1 cellular context compared by ENCODE assay signal in the genomic region with DNA sequence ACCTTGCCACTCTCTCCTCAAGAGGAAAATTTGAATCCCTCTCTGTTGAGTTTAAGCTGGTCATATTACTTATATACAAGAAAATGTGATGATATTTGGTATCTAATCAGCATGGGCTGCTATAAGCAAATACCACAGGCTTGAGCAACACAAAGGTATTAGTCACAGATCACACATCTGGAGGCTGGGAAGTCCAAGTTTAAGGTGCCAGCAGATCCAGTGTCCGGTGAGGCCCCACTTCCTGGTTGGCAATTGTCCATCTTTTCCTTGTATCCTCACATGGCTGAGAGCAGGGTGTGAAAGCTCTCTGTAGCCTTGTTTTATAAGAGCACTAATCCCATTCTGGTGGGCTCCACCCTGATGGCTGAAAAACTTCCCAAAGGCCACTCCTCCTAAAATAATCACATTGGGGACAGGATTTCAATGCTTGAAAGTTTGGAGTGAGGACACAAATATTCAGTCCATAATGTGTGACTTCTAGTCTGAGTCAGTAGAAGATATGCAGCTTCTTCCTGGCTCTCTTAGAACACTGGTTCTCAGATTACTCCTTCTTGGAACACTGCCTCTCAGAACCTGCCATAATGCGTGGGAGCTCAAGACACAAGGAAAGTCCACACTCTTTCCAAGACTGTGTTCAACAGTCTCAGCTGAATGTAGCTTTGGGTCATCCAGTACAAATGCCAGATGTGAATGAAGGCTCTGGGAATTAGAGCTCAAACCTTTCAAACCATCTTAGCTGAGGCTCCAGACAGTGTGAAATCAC.
TF ChIP-seq lines count a peak whose summit lies in the region.

No MANE protein-coding gene starts in this region.

TF ChIP-seq in HepG2, 621 proteins besides CTCF, POLR2A, EP300 and RAD21 (continued from another document):
- no peak for TF ChIP-seq ZNF710 (CRISPR knock-in tag; IDR thresholded peaks at IDR 0.05; ENCODE audit: borderline replicate concordance)
- no peak for TF ChIP-seq TRIM24 (CRISPR knock-in tag; IDR thresholded peaks at IDR 0.05)
- no peak for TF ChIP-seq ZSCAN22 (CRISPR knock-in tag; IDR thresholded peaks at IDR 0.05)
- TF ChIP-seq ZNF777 (CRISPR knock-in tag; IDR thresholded peaks at IDR 0.05), result no peak
- no peak for TF ChIP-seq ZBTB14 (CRISPR knock-in tag; IDR thresholded peaks at IDR 0.05)
- TF ChIP-seq HNRNPK (IDR thresholded peaks at IDR 0.05; ENCODE audit: low read depth, low read length, poor library complexity, severe bottlenecking), result no peak
- no peak for TF ChIP-seq E2F2 (CRISPR knock-in tag; IDR thresholded peaks at IDR 0.05; ENCODE audit: borderline replicate concordance)
- no peak for TF ChIP-seq LCORL (IDR thresholded peaks at IDR 0.05)
- TF ChIP-seq LCORL (CRISPR knock-in tag; IDR thresholded peaks at IDR 0.05), result no peak
- no peak for TF ChIP-seq KLF11 (CRISPR knock-in tag; IDR thresholded peaks at IDR 0.05)
- no peak for TF ChIP-seq ONECUT2 (CRISPR knock-in tag; IDR thresholded peaks at IDR 0.05)
- no peak for TF ChIP-seq PAXIP1 (CRISPR knock-in tag; conservative IDR thresholded peaks at IDR 0.05)
